ENCODE assay signal across 8 cellular contexts in the genomic region with DNA sequence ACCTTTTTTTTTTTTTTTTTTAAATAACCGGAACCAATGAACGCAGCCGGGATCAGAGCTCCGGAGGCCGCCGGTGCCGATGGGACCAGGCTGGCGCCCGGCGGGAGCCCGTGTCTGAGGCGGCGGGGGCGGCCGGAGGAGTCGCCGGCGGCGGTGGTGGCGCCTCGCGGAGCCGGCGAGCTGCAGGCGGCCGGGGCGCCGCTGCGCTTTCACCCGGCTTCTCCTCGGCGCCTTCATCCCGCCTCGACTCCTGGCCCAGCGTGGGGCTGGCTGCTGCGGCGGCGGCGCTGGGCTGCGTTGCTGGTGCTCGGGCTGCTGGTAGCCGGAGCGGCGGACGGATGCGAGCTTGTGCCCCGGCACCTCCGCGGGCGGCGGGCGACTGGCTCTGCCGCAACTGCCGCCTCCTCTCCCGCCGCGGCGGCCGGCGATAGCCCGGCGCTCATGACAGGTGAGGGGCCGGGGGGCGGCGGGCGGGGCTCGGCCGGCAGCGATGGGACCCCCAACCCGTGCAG. TPM values are rescaled to one million over a fixed set of nuclear protein-coding genes. Genes with fewer than 3 reads are reported as not detected.
DNase-seq lines count a peak whose midpoint lies in the region; ATAC-seq and TF ChIP-seq lines count a peak whose summit lies in the region.

No MANE protein-coding gene starts in this region.

- no peak for TF ChIP-seq CTCF in AG04449 (IDR thresholded peaks at IDR 0.05; ENCODE audit: insufficient read depth, low read length, missing control alignments)
- TF ChIP-seq CTCF in PC-3 (conservative IDR thresholded peaks at IDR 0.05; ENCODE audit: low read depth, low read length): no peak
- TF ChIP-seq CTCF in fibroblast of the aortic adventitia (IDR thresholded peaks at IDR 0.05; ENCODE audit: insufficient read depth, low read length): no peak
- no peak for TF ChIP-seq CTCF in neutrophil (IDR thresholded peaks at IDR 0.05)

- CTCF ChIA-PET in AG04449 (lab: Yijun Ruan, JAX): interaction anchor here (0.6 to 3.5 kb wide), 8 partner anchors 15 to 1503 kb away, joined by 3 to 17 read pairs (median 3); no protein-coding TSS in a partner anchor
- CTCF ChIA-PET in PC-3 (lab: Charles Lee): interaction anchor here (0.6 kb wide), 1 partner anchor 773 kb away, joined by 12 read pairs; no protein-coding TSS in a partner anchor

- DNase-seq in AG04449 (ENCODE audit: low read depth, low spot score) (no peak), PC-3 (peak; percentile 19), fibroblast of the aortic adventitia (ENCODE audit: low read depth) (no peak), aorta (peak; percentile 69 to 85)
- peak; percentile 82 for DNase-seq in activated effector memory CD4-positive, alpha-beta T cell treated with anti-CD3 and anti-CD28 coated beads, Interleukin-2, amount 50 U/mL, for 16 hours

- H3K36me3 ChIP-seq in PC-3 (ENCODE audit: low read depth, low read length): no peaks in the 10 kb centered on the region
- no peaks in the 10 kb centered on the region for H3K36me3 ChIP-seq in neutrophil
- H3K36me3 ChIP-seq in aorta (ENCODE audit: control insufficient read depth in 1 of 2, insufficient read depth in 2 of 2, low read length in 1 of 2): no peaks in the 10 kb centered on the region

- H3F3A ChIP-seq in PC-3 (ENCODE audit: low read length, unreplicated experiment): no peaks in the 10 kb centered on the region

- H3K79me2 ChIP-seq in PC-3 (ENCODE audit: low read length): peaks cover 64% of the 10 kb centered on the region

- H3K27me3 ChIP-seq in PC-3 (ENCODE audit: low read length) (no peaks in the 10 kb centered on the region), neutrophil (peaks cover 7% of the 10 kb centered on the region), aorta (ENCODE audit: control insufficient read depth in 1 of 2, insufficient read depth in 2 of 2, low read length in 1 of 2) (no peaks in the 10 kb centered on the region)

- H3K4me1 ChIP-seq in PC-3 (ENCODE audit: insufficient read depth, low read length): peaks cover 17% of the 10 kb centered on the region
- peaks cover 57 to 68% of the 10 kb centered on the region in 2 experiments for H3K4me1 ChIP-seq in neutrophil (ENCODE audit: control insufficient read depth in 1 of 2, insufficient read depth in 1 of 2, low read depth in 1 of 2, low read length in 1 of 2)
- peaks cover 2 to 3% of the 10 kb centered on the region in 2 donors for H3K4me1 ChIP-seq in aorta (ENCODE audit: control insufficient read depth in 1 of 2, insufficient read depth in 2 of 2, low read length in 2 of 2)

- H3K4me2 ChIP-seq in PC-3 (ENCODE audit: low read length): peak overlapping the region; percentile 81

- POLR2A ChIA-PET in AG04449 (lab: Yijun Ruan, JAX) (interaction anchor here (0.7 to 1.0 kb wide), 3 partner anchors 13 to 145 kb away, joined by 3 to 4 read pairs (median 3); no protein-coding TSS in a partner anchor), PC-3 (lab: Charles Lee; ENCODE audit: unreplicated experiment) (interaction anchor here (0.5 to 0.6 kb wide), 3 partner anchors 144 to 623 kb away, joined by 4 to 25 read pairs (median 8); no protein-coding TSS in a partner anchor)

- peak overlapping the region; percentile 62 for H2AFZ ChIP-seq in PC-3 (ENCODE audit: low read length)

- ATAC-seq in GM18867 (IDR thresholded peaks at IDR 0.05; ENCODE audit: unreplicated experiment) (peak; percentile 27), HG03095 (IDR thresholded peaks at IDR 0.05; ENCODE audit: unreplicated experiment) (peak; percentile 22), PC-3 (peak; percentile 4), aorta (ENCODE audit: low FRiP score) (peak; percentile 51)

- H3K9me2 ChIP-seq in PC-3 (replicated peaks; ENCODE audit: low read length): no peaks in the 10 kb centered on the region

- H3K9me3 ChIP-seq in PC-3 (ENCODE audit: low read length) (no peaks in the 10 kb centered on the region), neutrophil (no peaks in the 10 kb centered on the region), aorta (ENCODE audit: control insufficient read depth, low read length) (no peaks in the 10 kb centered on the region)

- peak overlapping the region; percentile 76 for H3K4me3 ChIP-seq in AG04449 (ENCODE audit: low read depth, low read length)
- peak overlapping the region; percentile 80 for H3K4me3 ChIP-seq in PC-3 (ENCODE audit: low read length)
- H3K4me3 ChIP-seq in fibroblast of the aortic adventitia (ENCODE audit: low read depth, low read length): peak overlapping the region; percentile 87
- H3K4me3 ChIP-seq in neutrophil (ENCODE audit: low read depth in 1 of 2, low read length in 1 of 2): peak overlapping the region; percentile 71 to 73
- H3K4me3 ChIP-seq in aorta (ENCODE audit: low read length in 2 of 2): peak overlapping the region; percentile 71 to 89

- intact Hi-C loops in PC-3 (cut with micrococcal nuclease): loop anchor here (1.0 to 10.0 kb wide), 4 partner anchors 73 to 150 kb away; no protein-coding TSS in a partner anchor
- intact Hi-C loops in aorta (cut with DNase I): loop anchor here (5.0 to 10.0 kb wide), 4 partner anchors 144 to 836 kb away; partner anchors contain the start of gene RBPJ (in 2 of the 2)

- no TSS peak for BruUV-seq in PC-3 (replicated peaks; lab: Mats Ljungman, UMichigan)

- H3K9ac ChIP-seq in PC-3 (ENCODE audit: low read length): peak overlapping the region; percentile 83; the same call in 1 of the 2 replicates

- H3K27ac ChIP-seq in PC-3 (ENCODE audit: low read length): no peak overlapping the region; the same call in 1 of the 2 replicates
- peak overlapping the region; percentile 92 for H3K27ac ChIP-seq in neutrophil
- H3K27ac ChIP-seq in aorta (ENCODE audit: low read depth in 1 of 2, low read length in 2 of 2): peak overlapping the region; percentile 53 to 70

- WGBS in aorta, 2 donors: 0% methylated on average over 35 to 70 of the region's 70 CpGs

- H4K20me1 ChIP-seq in PC-3 (ENCODE audit: low read length): 0 out of 2 replicates have a peak, but pooled peaks cover 6% of the 10 kb centered on the region

RNA-seq across cellular contexts. Expression of gene STIM2, which starts 0.3 kb away (rescaled TPM):
- total RNA-seq in PC-3 (2014; rRNA removed) (15.5 and 16.9 TPM in 2 replicates), fibroblast of the aortic adventitia (ENCODE audit: low replicate concordance) (19.8 and 31.2 TPM in 2 replicates), aorta (10 to 100 TPM; 16.1 to 31.2 TPM)
- 1 to 10 TPM; 5.0 to 9.4 TPM for polyA plus RNA-seq in aorta

Comparison
In these comparisons a context has a peak if more than half of its experiments do, and no peak if none do; other contexts are left out.
1. DNase-seq: peak in PC-3 (single experiment), activated effector memory CD4-positive, alpha-beta T cell treated with anti-CD3 and anti-CD28 coated beads, Interleukin-2, amount 50 U/mL, for 16 hours (single experiment) and aorta (2 of 2); none in AG04449 (single experiment) and fibroblast of the aortic adventitia (single experiment).
2. Peak in every context shown above with its lines, with median percentiles within 50 percentile points of each other: H3K4me3 ChIP-seq and ATAC-seq.